ENCODE assay signal across 19 cellular contexts in the genomic region with DNA sequence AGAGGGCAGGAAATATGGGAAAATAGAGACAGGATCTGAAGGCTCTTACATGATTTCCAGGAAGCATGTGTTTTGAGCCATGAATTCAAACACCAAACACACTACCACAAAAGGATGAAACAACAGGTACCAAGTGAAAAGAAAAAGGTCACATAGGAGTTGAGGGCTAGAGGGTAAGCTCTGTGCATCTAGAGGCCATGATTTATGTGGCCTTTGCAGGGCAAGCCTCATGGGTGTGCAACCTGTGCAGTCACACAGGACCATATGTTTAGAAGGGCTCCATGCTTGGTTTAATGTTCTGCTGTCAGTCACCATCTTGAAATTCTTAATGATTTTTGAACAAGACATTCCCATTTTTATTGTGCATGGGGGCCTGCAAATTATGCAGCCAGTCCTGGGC.
"Had no signal": no experiment of that assay in that cellular context is flagged by ENCODE, and none has a peak within 500 bp of the region (broad histone marks: within the 10 kb centered on the region; RNA-seq: fewer than 3 reads in every experiment).

No MANE protein-coding gene starts in this region.

- ATAC-seq: mucosa of descending colon; naive thymus-derived CD4-positive, alpha-beta T cell; right cardiac atrium; sciatic nerve; stimulated activated naive CD8-positive, alpha-beta T cell treated with anti-CD3 and anti-CD28 coated beads, Interleukin-15, amount 100 ng/mL, for 72 hours had no signal

- H3K9me3 Mint-ChIP-seq: natural killer cell treated with Interleukin-12 subunit alpha and Interleukin-12 subunit beta and Interleukin-15 and Interleukin-18, amount 100 ng/mL, for 72 hours; stimulated activated naive CD8-positive, alpha-beta T cell treated with anti-CD3 and anti-CD28 coated beads, Interleukin-15, amount 100 ng/mL, for 72 hours had no signal

- H3K4me1 Mint-ChIP-seq: naive thymus-derived CD4-positive, alpha-beta T cell; stimulated activated naive CD8-positive, alpha-beta T cell treated with anti-CD3 and anti-CD28 coated beads, Interleukin-15, amount 100 ng/mL, for 72 hours had no signal

- H3K27me3 Mint-ChIP-seq: stimulated activated naive CD8-positive, alpha-beta T cell treated with anti-CD3 and anti-CD28 coated beads, Interleukin-15, amount 100 ng/mL, for 72 hours had no signal

- H3K27ac Mint-ChIP-seq: naive thymus-derived CD4-positive, alpha-beta T cell; natural killer cell treated with Interleukin-12 subunit alpha and Interleukin-12 subunit beta and Interleukin-15 and Interleukin-18, amount 100 ng/mL, for 72 hours; progenitor cell of endocrine pancreas; stimulated activated naive CD8-positive, alpha-beta T cell treated with anti-CD3 and anti-CD28 coated beads, Interleukin-15, amount 100 ng/mL, for 72 hours had no signal

- H3K36me3 Mint-ChIP-seq: naive thymus-derived CD4-positive, alpha-beta T cell; natural killer cell treated with Interleukin-12 subunit alpha and Interleukin-12 subunit beta and Interleukin-15 and Interleukin-18, amount 100 ng/mL, for 72 hours had no signal

- DNase-seq: islet precursor cell; left ventricle myocardium inferior; midbrain; mucosa of descending colon; naive thymus-derived CD4-positive, alpha-beta T cell; ovary; retina; right cardiac atrium; stimulated activated CD4-positive, alpha-beta T cell treated with anti-CD3 and anti-CD28 coated beads, Interleukin-12 subunit alpha, Interleukin-12 subunit beta, amount 100 ng/mL, for 4 hours; stimulated activated CD4-positive, alpha-beta T cell treated with anti-CD3 and anti-CD28 coated beads, Interleukin-15, amount 100 ng/mL, for 24 hours; stimulated activated CD4-positive, alpha-beta T cell treated with anti-CD3 and anti-CD28 coated beads, Interleukin-2, amount 100 ng/mL, for 24 hours; stimulated activated CD4-positive, alpha-beta T cell treated with anti-CD3 and anti-CD28 coated beads, Interleukin-4, amount 100 ng/mL, for 1 hour; stimulated activated naive CD4-positive, alpha-beta T cell treated with Interleukin-2 at 50 U/mL for 16 hours; stimulated activated naive CD8-positive, alpha-beta T cell treated with anti-CD3 and anti-CD28 coated beads, Interleukin-15, amount 100 ng/mL, for 72 hours; substantia nigra; upper lobe of left lung had no signal

- H3K4me3 Mint-ChIP-seq: naive thymus-derived CD4-positive, alpha-beta T cell; natural killer cell treated with Interleukin-12 subunit alpha and Interleukin-12 subunit beta and Interleukin-15 and Interleukin-18, amount 100 ng/mL, for 72 hours; stimulated activated naive CD8-positive, alpha-beta T cell treated with anti-CD3 and anti-CD28 coated beads, Interleukin-15, amount 100 ng/mL, for 72 hours had no signal
